In the genomic region with DNA sequence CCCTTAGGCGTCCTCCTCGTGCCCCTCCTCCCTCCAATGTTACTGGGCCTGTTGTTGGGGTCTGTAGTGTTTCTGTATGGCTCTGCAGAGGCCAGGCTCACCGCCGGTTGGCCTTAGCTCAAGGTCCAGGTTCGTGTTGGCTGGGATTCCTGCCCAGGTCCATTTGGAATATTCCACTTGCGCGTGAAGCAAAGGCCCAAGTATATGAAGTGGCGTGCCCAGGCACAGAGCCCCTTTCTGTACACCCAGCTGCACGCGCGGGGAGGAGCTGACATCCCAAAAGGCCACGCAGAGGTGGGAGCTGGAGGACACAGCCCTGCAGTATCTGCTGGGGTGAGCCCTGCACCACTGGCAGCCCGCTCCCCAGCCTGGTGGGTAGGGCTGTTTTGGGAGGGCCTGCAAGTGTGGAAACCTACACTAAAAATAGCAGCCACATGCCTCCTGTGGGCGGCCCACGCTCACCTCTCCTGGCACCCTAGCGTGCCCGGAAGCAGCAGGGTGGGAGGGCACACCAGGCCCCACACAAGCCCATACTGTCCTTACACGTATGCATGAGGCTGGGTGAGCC, we compare ENCODE assay signal across 1 cellular context.
TF ChIP-seq lines count a peak whose summit lies in the region.

No MANE protein-coding gene starts in this region.

TF ChIP-seq in HepG2, 621 proteins besides CTCF, POLR2A, EP300 and RAD21 (continued from another document and continues in another):
- TF ChIP-seq, protein P1, sequence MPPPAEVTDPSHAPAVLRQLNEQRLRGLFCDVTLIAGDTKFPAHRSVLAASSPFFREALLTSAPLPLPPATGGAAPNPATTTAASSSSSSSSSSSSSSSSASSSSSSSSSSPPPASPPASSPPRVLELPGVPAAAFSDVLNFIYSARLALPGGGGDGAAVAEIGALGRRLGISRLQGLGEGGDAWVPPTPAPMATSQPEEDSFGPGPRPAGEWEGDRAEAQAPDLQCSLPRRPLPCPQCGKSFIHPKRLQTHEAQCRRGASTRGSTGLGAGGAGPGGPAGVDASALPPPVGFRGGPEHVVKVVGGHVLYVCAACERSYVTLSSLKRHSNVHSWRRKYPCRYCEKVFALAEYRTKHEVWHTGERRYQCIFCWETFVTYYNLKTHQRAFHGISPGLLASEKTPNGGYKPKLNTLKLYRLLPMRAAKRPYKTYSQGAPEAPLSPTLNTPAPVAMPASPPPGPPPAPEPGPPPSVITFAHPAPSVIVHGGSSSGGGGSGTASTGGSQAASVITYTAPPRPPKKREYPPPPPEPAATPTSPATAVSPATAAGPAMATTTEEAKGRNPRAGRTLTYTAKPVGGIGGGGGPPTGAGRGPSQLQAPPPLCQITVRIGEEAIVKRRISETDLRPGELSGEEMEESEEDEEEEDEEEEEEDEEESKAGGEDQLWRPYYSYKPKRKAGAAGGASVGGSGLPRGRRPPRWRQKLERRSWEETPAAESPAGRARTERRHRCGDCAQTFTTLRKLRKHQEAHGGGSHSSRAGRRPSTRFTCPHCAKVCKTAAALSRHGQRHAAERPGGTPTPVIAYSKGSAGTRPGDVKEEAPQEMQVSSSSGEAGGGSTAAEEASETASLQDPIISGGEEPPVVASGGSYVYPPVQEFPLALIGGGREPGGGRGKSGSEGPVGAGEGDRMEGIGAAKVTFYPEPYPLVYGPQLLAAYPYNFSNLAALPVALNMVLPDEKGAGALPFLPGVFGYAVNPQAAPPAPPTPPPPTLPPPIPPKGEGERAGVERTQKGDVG (CRISPR knock-in tag; IDR thresholded peaks at IDR 0.05; ENCODE audit: borderline replicate concordance), result 0 out of 2 replicates have a peak, but pooled peaks have one; percentile 48
- no peak for TF ChIP-seq JARID2 (CRISPR knock-in tag; IDR thresholded peaks at IDR 0.05; ENCODE audit: insufficient replicate concordance)
- TF ChIP-seq KLF11 (CRISPR knock-in tag; IDR thresholded peaks at IDR 0.05), result no peak
- TF ChIP-seq ISL2 (CRISPR knock-in tag; IDR thresholded peaks at IDR 0.05), result no peak; the same call in 1 of the 2 replicates
- peak; percentile 71 for TF ChIP-seq ZFP90 (CRISPR knock-in tag; IDR thresholded peaks at IDR 0.05; ENCODE audit: borderline replicate concordance)
- peak; percentile 82 for TF ChIP-seq XRCC5 (optimal IDR thresholded peaks at IDR 0.05; ENCODE audit: low read length)
- no peak for TF ChIP-seq HIVEP1 (CRISPR knock-in tag; IDR thresholded peaks at IDR 0.05)
- TF ChIP-seq MLLT10 (CRISPR knock-in tag; IDR thresholded peaks at IDR 0.05), result no peak
- no peak for TF ChIP-seq HMG20B (CRISPR knock-in tag; conservative IDR thresholded peaks at IDR 0.05)
- TF ChIP-seq SNAPC2 (CRISPR knock-in tag; IDR thresholded peaks at IDR 0.05), result no peak
- no peak for TF ChIP-seq MED8 (CRISPR knock-in tag; IDR thresholded peaks at IDR 0.05; ENCODE audit: insufficient replicate concordance)
- peak; percentile 16; the same call in 1 of the 2 replicates for TF ChIP-seq BORCS8-MEF2B (CRISPR knock-in tag; IDR thresholded peaks at IDR 0.05)
- TF ChIP-seq PCBP2 (optimal IDR thresholded peaks at IDR 0.05; ENCODE audit: low read depth, low read length, poor library complexity, severe bottlenecking), result no peak
- TF ChIP-seq ZNF672 (CRISPR knock-in tag; IDR thresholded peaks at IDR 0.05), result no peak
- TF ChIP-seq NRL (CRISPR knock-in tag; IDR thresholded peaks at IDR 0.05; ENCODE audit: borderline replicate concordance), result peak; percentile 73; the same call in 1 of the 2 replicates
- no peak for TF ChIP-seq ZNF572 (CRISPR knock-in tag; IDR thresholded peaks at IDR 0.05)
- TF ChIP-seq ZFP62 (CRISPR knock-in tag; IDR thresholded peaks at IDR 0.05), result no peak
- TF ChIP-seq MBNL3 (CRISPR knock-in tag; conservative IDR thresholded peaks at IDR 0.05), result no peak
- TF ChIP-seq DZIP1 (CRISPR knock-in tag; IDR thresholded peaks at IDR 0.05), result no peak
- no peak for TF ChIP-seq GZF1 (CRISPR knock-in tag; IDR thresholded peaks at IDR 0.05)
- peak; percentile 19; the same call in 1 of the 2 replicates for TF ChIP-seq SAP130 (CRISPR knock-in tag; IDR thresholded peaks at IDR 0.05; ENCODE audit: low read depth)
- no peak for TF ChIP-seq FOXA3 (CRISPR knock-in tag; IDR thresholded peaks at IDR 0.05)
- peak; percentile 55; the same call in 1 of the 2 replicates for TF ChIP-seq ZBED4 (CRISPR knock-in tag; IDR thresholded peaks at IDR 0.05; ENCODE audit: borderline replicate concordance)
- TF ChIP-seq, protein P2, sequence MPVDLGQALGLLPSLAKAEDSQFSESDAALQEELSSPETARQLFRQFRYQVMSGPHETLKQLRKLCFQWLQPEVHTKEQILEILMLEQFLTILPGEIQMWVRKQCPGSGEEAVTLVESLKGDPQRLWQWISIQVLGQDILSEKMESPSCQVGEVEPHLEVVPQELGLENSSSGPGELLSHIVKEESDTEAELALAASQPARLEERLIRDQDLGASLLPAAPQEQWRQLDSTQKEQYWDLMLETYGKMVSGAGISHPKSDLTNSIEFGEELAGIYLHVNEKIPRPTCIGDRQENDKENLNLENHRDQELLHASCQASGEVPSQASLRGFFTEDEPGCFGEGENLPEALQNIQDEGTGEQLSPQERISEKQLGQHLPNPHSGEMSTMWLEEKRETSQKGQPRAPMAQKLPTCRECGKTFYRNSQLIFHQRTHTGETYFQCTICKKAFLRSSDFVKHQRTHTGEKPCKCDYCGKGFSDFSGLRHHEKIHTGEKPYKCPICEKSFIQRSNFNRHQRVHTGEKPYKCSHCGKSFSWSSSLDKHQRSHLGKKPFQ (CRISPR knock-in tag; IDR thresholded peaks at IDR 0.05; ENCODE audit: insufficient replicate concordance), result no peak
- TF ChIP-seq, protein P3, sequence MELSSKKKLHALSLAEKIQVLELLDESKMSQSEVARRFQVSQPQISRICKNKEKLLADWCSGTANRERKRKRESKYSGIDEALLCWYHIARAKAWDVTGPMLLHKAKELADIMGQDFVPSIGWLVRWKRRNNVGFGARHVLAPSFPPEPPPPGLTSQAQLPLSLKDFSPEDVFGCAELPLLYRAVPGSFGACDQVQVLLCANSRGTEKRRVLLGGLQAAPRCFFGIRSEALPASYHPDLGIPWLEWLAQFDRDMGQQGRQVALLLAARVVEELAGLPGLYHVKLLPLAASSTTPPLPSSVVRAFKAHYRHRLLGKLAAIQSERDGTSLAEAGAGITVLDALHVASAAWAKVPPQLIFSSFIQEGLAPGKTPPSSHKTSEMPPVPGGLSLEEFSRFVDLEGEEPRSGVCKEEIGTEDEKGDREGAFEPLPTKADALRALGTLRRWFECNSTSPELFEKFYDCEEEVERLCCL (CRISPR knock-in tag; IDR thresholded peaks at IDR 0.05; ENCODE audit: borderline replicate concordance), result no peak
- TF ChIP-seq ZNF607 (CRISPR knock-in tag; IDR thresholded peaks at IDR 0.05; ENCODE audit: borderline replicate concordance), result no peak
- no peak for TF ChIP-seq ADNP (CRISPR knock-in tag; IDR thresholded peaks at IDR 0.05)
- 0 out of 2 replicates have a peak, but pooled peaks have one; percentile 10 for TF ChIP-seq MED1 (CRISPR knock-in tag; IDR thresholded peaks at IDR 0.05)
- TF ChIP-seq ZNF580 (CRISPR knock-in tag; IDR thresholded peaks at IDR 0.05; ENCODE audit: borderline replicate concordance, low read depth), result no peak
- TF ChIP-seq MYC (CRISPR knock-in tag; IDR thresholded peaks at IDR 0.05; ENCODE audit: borderline replicate concordance), result peak; percentile 68; the same call in 1 of the 2 replicates
- TF ChIP-seq ZNF710 (CRISPR knock-in tag; IDR thresholded peaks at IDR 0.05; ENCODE audit: borderline replicate concordance), result 0 out of 2 replicates have a peak, but pooled peaks have one; percentile 32
- TF ChIP-seq ERF (CRISPR knock-in tag; IDR thresholded peaks at IDR 0.05), result no peak
- TF ChIP-seq CHD4 (IDR thresholded peaks at IDR 0.05; ENCODE audit: borderline replicate concordance, low read length), result no peak
- TF ChIP-seq MIER3 (CRISPR knock-in tag; IDR thresholded peaks at IDR 0.05; ENCODE audit: borderline replicate concordance), result no peak
- TF ChIP-seq ZNF75D (CRISPR knock-in tag; IDR thresholded peaks at IDR 0.05; ENCODE audit: borderline replicate concordance), result no peak
- TF ChIP-seq PAX8 (CRISPR knock-in tag; IDR thresholded peaks at IDR 0.05; ENCODE audit: borderline replicate concordance), result no peak
- no peak for TF ChIP-seq ZBTB43 (CRISPR knock-in tag; conservative IDR thresholded peaks at IDR 0.05)
